In the genomic region with DNA sequence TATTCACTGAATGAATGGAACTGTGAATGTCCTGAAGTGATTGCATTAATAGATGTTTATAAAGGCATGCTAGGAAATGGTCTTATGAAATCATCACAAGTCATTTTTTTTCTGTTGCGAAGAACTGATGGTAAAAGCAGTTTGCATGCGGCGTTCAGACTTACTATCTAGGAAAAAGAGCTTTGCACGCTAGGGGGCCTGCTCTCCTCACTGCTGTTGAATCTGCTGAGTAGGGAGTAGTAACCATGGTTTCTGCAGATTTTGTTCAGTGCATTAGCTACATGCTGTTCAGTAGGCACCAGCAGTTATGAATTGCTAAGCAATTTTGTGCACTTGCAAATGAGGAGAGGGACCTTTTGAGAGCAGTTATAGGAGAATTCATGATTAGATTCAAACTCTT, we compare ENCODE assay signal across 9 cellular contexts. TPM values are rescaled to one million over a fixed set of nuclear protein-coding genes. Genes with fewer than 3 reads are reported as not detected.
A peak's percentile ranks its signal among the peaks of the same experiment; 100 is the strongest.
DNase-seq lines count a peak whose midpoint lies in the region; ATAC-seq, FAIRE-seq and TF ChIP-seq lines count a peak whose summit lies in the region.
"Had no signal": no experiment of that assay in that cellular context is flagged by ENCODE, and none has a peak within 500 bp of the region (broad histone marks: within the 10 kb centered on the region; RNA-seq: fewer than 3 reads in every experiment).

No MANE protein-coding gene starts in this region.

- no peaks in the 10 kb centered on the region for H3K4me1 ChIP-seq in pancreas
- H3K4me1 ChIP-seq: SJCRH30 had no signal

- intact Hi-C loops in pancreas (cut with DNase I): no loop called here

- DNase-seq in GM03348 (ENCODE audit: low spot score) (peak; percentile 82), RPMI7951 (ENCODE audit: low read depth) (peak; percentile 42), fibroblast of peridontal ligament (ENCODE audit: extremely low read depth) (peak; percentile 97), pancreas (peak in 2 of 6 donors; percentile 17 to 18), glomerular visceral epithelial cell (ENCODE audit: extremely low spot score) (no peak), ecto neural progenitor cell (ENCODE audit: low spot score) (no peak)
- no peak for DNase-seq in effector CD4-positive, alpha-beta T cell
- DNase-seq: SJCRH30 had no signal

- 74 to 80% methylated on average over 4 of the region's 4 CpGs for WGBS in pancreas, 2 donors

- FAIRE-seq in pancreas (lab: Jason Lieb, UNC): no peak

- no peak for TF ChIP-seq CTCF in pancreas (IDR thresholded peaks at IDR 0.05)

- no peak overlapping the region for H3K4me3 ChIP-seq in pancreas
- H3K4me3 ChIP-seq: SJCRH30 had no signal

- H3K9me3 ChIP-seq in pancreas: no peaks in the 10 kb centered on the region
- H3K9me3 ChIP-seq: SJCRH30 had no signal

- no peak overlapping the region for H3K27ac ChIP-seq in pancreas
- H3K27ac ChIP-seq: SJCRH30 had no signal

- H3K27me3 ChIP-seq in pancreas: no peaks in the 10 kb centered on the region
- H3K27me3 ChIP-seq: SJCRH30 had no signal

- ATAC-seq in pancreas (peak in 3 of 4 donors; percentile 76 to 92 (median 89)), GM19035 (IDR thresholded peaks at IDR 0.05; ENCODE audit: unreplicated experiment) (no peak)

- no peaks in the 10 kb centered on the region for H3K36me3 ChIP-seq in pancreas

RNA-seq across cellular contexts. Expression of gene CENPF, which starts 57.9 kb away (rescaled TPM):
- total RNA-seq in RPMI7951 (2014; rRNA removed; shearing (Covaris generic)): 123 and 129 TPM in 2 replicates
- 1 to 10 TPM in 2 of 6 donors, under 1 TPM in 4; 0.09 to 2.0 (median 0.65) TPM for total RNA-seq in pancreas
- polyA plus RNA-seq in pancreas: under 1 TPM; 0.05 to 0.15 TPM

Comparison
In these comparisons a context has a peak if more than half of its experiments do, and no peak if none do; other contexts are left out.
1. DNase-seq: peak in GM03348 (single experiment), RPMI7951 (single experiment) and fibroblast of peridontal ligament (single experiment); none in effector CD4-positive, alpha-beta T cell (single experiment), glomerular visceral epithelial cell (single experiment) and ecto neural progenitor cell (single experiment).
2. RNA of gene CENPF, which starts 57.9 kb away (total RNA-seq): 123 to 129 TPM in RPMI7951; 0.09 to 2.0 TPM in pancreas; every median in the first group is over 10 times any median in the second.